ENCODE assay signal across 15 cellular contexts in the genomic region with DNA sequence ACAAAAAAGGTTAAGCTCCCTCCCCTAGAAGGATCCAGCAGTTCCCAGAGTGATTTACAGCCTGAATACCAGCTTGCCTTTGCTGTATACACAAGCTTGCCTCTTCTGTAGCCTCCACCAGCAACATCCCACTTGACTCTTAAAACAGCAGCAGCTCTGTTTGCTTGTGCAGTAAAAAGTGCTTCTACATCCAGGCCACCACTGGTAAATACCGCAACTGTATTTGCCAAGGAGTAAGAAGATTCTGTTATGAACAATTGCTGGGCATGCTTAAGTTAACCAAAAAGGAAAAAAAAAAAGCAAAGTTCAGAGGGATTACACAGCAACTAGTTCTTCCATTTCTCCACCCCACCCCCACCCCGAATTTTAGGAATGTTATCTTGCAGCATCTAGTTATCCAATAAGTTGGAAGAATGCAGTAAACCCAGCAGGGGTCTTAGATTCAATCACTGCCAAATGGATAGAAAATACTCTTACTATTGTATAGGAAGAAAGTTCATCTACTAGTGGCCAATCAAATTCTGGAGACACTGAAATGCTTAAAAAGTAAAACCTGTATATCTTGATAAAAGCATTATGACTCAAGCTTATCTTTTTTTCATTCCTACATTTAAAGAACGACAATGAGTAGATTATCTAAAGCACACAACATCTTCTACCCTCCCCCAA. TPM values are rescaled to one million over a fixed set of nuclear protein-coding genes. Genes with fewer than 3 reads are reported as not detected.
A peak's percentile ranks its signal among the peaks of the same experiment; 100 is the strongest.
DNase-seq lines count a peak whose midpoint lies in the region; ATAC-seq and TF ChIP-seq lines count a peak whose summit lies in the region.
"Had no signal": no experiment of that assay in that cellular context is flagged by ENCODE, and none has a peak within 500 bp of the region (broad histone marks: within the 10 kb centered on the region; RNA-seq: fewer than 3 reads in every experiment).

No MANE protein-coding gene starts in this region.

- H3K79me1 ChIP-seq in IMR-90 (ENCODE audit: low read depth in 1 of 2, low read length in 2 of 2) = no peaks in the 10 kb centered on the region

- no peak overlapping the region for H3K14ac ChIP-seq in IMR-90 (replicated peaks; ENCODE audit: low read depth, low read length)

- H3K36me3 ChIP-seq in IMR-90 (ENCODE audit: control insufficient read depth, insufficient read depth, low read length) (no peaks in the 10 kb centered on the region), brain microvascular endothelial cell (replicated peaks) (no peaks in the 10 kb centered on the region), mesodermal cell (ENCODE audit: control insufficient read depth, insufficient read depth, low read length) (peaks cover 37% of the 10 kb centered on the region), stomach (no peaks in the 10 kb centered on the region)
- H3K36me3 ChIP-seq: adrenal gland had no signal

- TF ChIP-seq EP300 in stomach (IDR thresholded peaks at IDR 0.05) = no peak

- H3K9me1 ChIP-seq in IMR-90 (ENCODE audit: insufficient read depth, low read length) = no peaks in the 10 kb centered on the region

- no TSS peak for BruUV-seq in IMR-90 (replicated peaks; lab: Mats Ljungman, UMichigan)

- peak; percentile 36 for ATAC-seq in IMR-90 (ENCODE audit: low read depth)
- no peak for ATAC-seq in GM19467 (IDR thresholded peaks at IDR 0.05; ENCODE audit: unreplicated experiment)
- no peak for ATAC-seq in GM21381 (IDR thresholded peaks at IDR 0.05; ENCODE audit: unreplicated experiment)
- ATAC-seq: activated T-cell treated with anti-CD3 and anti-CD28 coated beads, Interleukin-2, amount 50 U/mL, for 4 hours; HepG2; naive thymus-derived CD4-positive, alpha-beta T cell; right cardiac atrium had no signal

- no peak overlapping the region for H2BK15ac ChIP-seq in IMR-90 (ENCODE audit: low read depth, low read length)

- no peak overlapping the region for H3K27ac ChIP-seq in IMR-90 (ENCODE audit: insufficient read depth, low read length)
- H3K27ac ChIP-seq in brain microvascular endothelial cell = peak overlapping the region; percentile 30
- H3K27ac ChIP-seq in mesodermal cell (ENCODE audit: low read depth, low read length, severe bottlenecking) = peak overlapping the region; percentile 88
- no peak overlapping the region for H3K27ac ChIP-seq in stomach
- H3K27ac ChIP-seq: adrenal gland had no signal

- POLR2A ChIA-PET in IMR-90 (lab: Charles Lee; ENCODE audit: unreplicated experiment) = interaction anchor here (0.6 kb wide), 1 partner anchor 74 kb away, joined by 3 read pairs; no protein-coding TSS in a partner anchor

- H4K8ac ChIP-seq in IMR-90 (ENCODE audit: low read depth in 2 of 2, low read length in 2 of 2) = no peak overlapping the region

- H3K4me1 ChIP-seq in IMR-90 (ENCODE audit: control insufficient read depth, insufficient read depth, low read length) (peaks cover 5% of the 10 kb centered on the region; the same call in 1 of the 2 replicates), mesodermal cell (ENCODE audit: control insufficient read depth, insufficient read depth, low read length, poor library complexity, severe bottlenecking) (peaks cover 22% of the 10 kb centered on the region), stomach (peaks cover 19 to 31% (median 27%) of the 10 kb centered on the region in 4 donors)

- H4K5ac ChIP-seq in IMR-90 (ENCODE audit: low read depth, low read length) = no peak overlapping the region

- H3K9ac ChIP-seq in IMR-90 (ENCODE audit: low read depth, low read length) = no peak overlapping the region

- intact Hi-C loops in IMR-90 (cut with micrococcal nuclease) = no loop called here
- intact Hi-C loops in stomach (cut with DNase I; ENCODE audit: low total_unique reads) = no loop called here

- CTCF ChIA-PET in IMR-90 (lab: Yijun Ruan, JAX) = interaction anchor here (0.7 kb wide), 2 partner anchors 35 to 188 kb away, joined by 3 to 4 read pairs; no protein-coding TSS in a partner anchor

- H4K91ac ChIP-seq in IMR-90 (ENCODE audit: insufficient read depth, low read depth, low read length) = no peak overlapping the region

- peak; percentile 68 for DNase-seq in ELF-1 (ENCODE audit: low read depth, low spot score)
- DNase-seq in IMR-90 = peak; percentile 15
- DNase-seq in brain microvascular endothelial cell = peak; percentile 12
- no peak for DNase-seq in stomach
- no peak for DNase-seq in activated CD8-positive, alpha-beta memory T cell treated with anti-CD3 and anti-CD28 coated beads, Interleukin-2, amount 50 U/mL, for 48 hours
- DNase-seq: activated CD4-positive, alpha-beta T cell treated with anti-CD3 and anti-CD28 coated beads for 1 hour; activated T-cell treated with anti-CD3 and anti-CD28 coated beads, Interleukin-2, amount 50 U/mL, for 4 hours; adrenal gland; CD4-positive, CD25-positive, alpha-beta regulatory T cell; naive thymus-derived CD4-positive, alpha-beta T cell; right cardiac atrium had no signal

- TF ChIP-seq CTCF in IMR-90 (conservative IDR thresholded peaks at IDR 0.05; ENCODE audit: low read depth, low read length) (no peak), brain microvascular endothelial cell (IDR thresholded peaks at IDR 0.05; ENCODE audit: low read depth, low read length, missing control alignments) (no peak), stomach (IDR thresholded peaks at IDR 0.05) (no peak)

- no peak overlapping the region for H2AFZ ChIP-seq in IMR-90 (replicated peaks; ENCODE audit: low read length, poor library complexity)

- H2BK20ac ChIP-seq in IMR-90 (ENCODE audit: low read depth, low read length) = no peak overlapping the region

- H4K20me1 ChIP-seq in IMR-90 (ENCODE audit: insufficient read depth, low read length) = no peaks in the 10 kb centered on the region

- no peak overlapping the region for H3K18ac ChIP-seq in IMR-90 (ENCODE audit: low read depth, low read length)

- no peak overlapping the region for H2BK5ac ChIP-seq in IMR-90 (ENCODE audit: low read depth, low read length, poor library complexity, severe bottlenecking)

- no peak overlapping the region for H3K4ac ChIP-seq in IMR-90 (ENCODE audit: low read depth, low read length)

- no CpG with 5 or more reads among the region's 3 CpGs for WGBS in IMR-90 (ENCODE audit: extremely low coverage in 2 of 2, insufficient read length in 1 of 2), 2 experiments
- WGBS in mesodermal cell (ENCODE audit: insufficient coverage in 2 of 2), 2 experiments = 0% methylated on average over 1 of the region's 3 CpGs
- 23 to 30% (median 26%) methylated on average over 3 of the region's 3 CpGs for WGBS in stomach, 5 donors

- no peak overlapping the region for H3K56ac ChIP-seq in IMR-90 (ENCODE audit: extremely low read depth, insufficient read depth, low read length)

- TF ChIP-seq POLR2A in IMR-90 (IDR thresholded peaks at IDR 0.05; ENCODE audit: low read depth, low read length) (no peak), stomach (IDR thresholded peaks at IDR 0.05) (no peak)

- H3K27me3 ChIP-seq in IMR-90 (ENCODE audit: control insufficient read depth, insufficient read depth, low read length) = peaks cover 23% of the 10 kb centered on the region
- no peaks in the 10 kb centered on the region for H3K27me3 ChIP-seq in brain microvascular endothelial cell (replicated peaks)
- H3K27me3 ChIP-seq in stomach = peaks cover 15 to 55% (median 30%) of the 10 kb centered on the region in 3 donors

- H2BK120ac ChIP-seq in IMR-90 (ENCODE audit: low read depth, low read length) = no peak overlapping the region

- H3K23ac ChIP-seq in IMR-90 (ENCODE audit: low read depth, low read length) = no peak overlapping the region

- H2AK9ac ChIP-seq in IMR-90 (replicated peaks; ENCODE audit: low read depth, low read length, poor library complexity) = no peak overlapping the region

- dilution Hi-C loops in IMR-90 (cut with HindIII; ENCODE audit: low sequenced_read_pairs, unreplicated experiment) = no loop called here

- H2AK5ac ChIP-seq in IMR-90 (ENCODE audit: low read depth, low read length) = no peak overlapping the region

- in situ Hi-C loops in IMR-90 (cut with MboI; ENCODE audit: low sequenced_read_pairs) = no loop called here
- in situ Hi-C loops in brain microvascular endothelial cell (cut with HindIII; ENCODE audit: low pct_ligation_motif_present, low sequenced_read_pairs) = no loop called here

- H3K9me3 ChIP-seq in IMR-90 (ENCODE audit: control insufficient read depth, insufficient read depth, low read length) (no peaks in the 10 kb centered on the region), mesodermal cell (ENCODE audit: control insufficient read depth, low read length) (no peaks in the 10 kb centered on the region), stomach (no peaks in the 10 kb centered on the region)
- H3K9me3 ChIP-seq: adrenal gland had no signal

- H3K4me2 ChIP-seq in IMR-90 (ENCODE audit: low read depth, low read length) = no peak overlapping the region

- TF ChIP-seq RAD21 in IMR-90 (IDR thresholded peaks at IDR 0.05; ENCODE audit: low read length) = no peak

- H3K4me3 ChIP-seq in IMR-90 (ENCODE audit: insufficient read depth, low read depth, low read length) (no peak overlapping the region), brain microvascular endothelial cell (ENCODE audit: low read depth, low read length) (no peak overlapping the region), mesodermal cell (ENCODE audit: extremely low read depth, insufficient read depth, low read length, poor library complexity, severe bottlenecking) (peak overlapping the region; percentile 99), stomach (no peak overlapping the region)
- H3K4me3 ChIP-seq: adrenal gland had no signal

TF ChIP-seq in IMR-90, 13 proteins besides CTCF, POLR2A, EP300 and RAD21 (continues in another document):
- TF ChIP-seq SMC3 (IDR thresholded peaks at IDR 0.05; ENCODE audit: low read depth, low read length) (no peak), FOS (IDR thresholded peaks at IDR 0.05; ENCODE audit: low read depth, low read length) (no peak)

RNA-seq across cellular contexts. Expression of a gene that starts 4.8 kb away (rescaled TPM):
- total RNA-seq in IMR-90 (2012; rRNA removed) (not detected in 2 replicates), stomach (1 to 10 TPM in 2 of 5 donors, under 1 TPM in 1, not detected in 2; under 0.01 to 2.8 (median 1.2) TPM)
- polyA plus RNA-seq in IMR-90 (2012; rRNA removed) (0.03 TPM in 1 of 2 replicates, not detected in the other), stomach (under 1 TPM in 1 of 3 donors, not detected in 2; 0.23 TPM)
- polyA plus RNA-seq in IMR-90 (2012; cell fraction: cytosol; rRNA removed) = 0.01 and 0.03 TPM in 2 replicates
- polyA plus RNA-seq in IMR-90 (2012; cell fraction: nucleus; rRNA removed; ENCODE audit: low replicate concordance) = 0.26 and 0.38 TPM in 2 replicates
- 44.4 TPM for polyA plus RNA-seq in mesodermal cell (2013, experiment 1 of 2)
- polyA plus RNA-seq in mesodermal cell (2013, experiment 2 of 2) = 39.6 TPM
- total RNA-seq: CD4-positive, CD25-positive, alpha-beta regulatory T cell; right cardiac atrium had no signal
- polyA plus RNA-seq: CD4-positive, CD25-positive, alpha-beta regulatory T cell; naive thymus-derived CD4-positive, alpha-beta T cell had no signal

RNA-seq across cellular contexts. Expression of a gene that starts 29.3 kb away (rescaled TPM):
- 22.4 and 23.3 TPM in 2 replicates for total RNA-seq in IMR-90 (2012; rRNA removed)
- 10.4 and 10.6 TPM in 2 replicates for polyA plus RNA-seq in IMR-90 (2012; rRNA removed)
- 5.8 and 7.8 TPM in 2 replicates for polyA plus RNA-seq in IMR-90 (2012; cell fraction: cytosol; rRNA removed)
- 6.6 and 12.1 TPM in 2 replicates for polyA plus RNA-seq in IMR-90 (2012; cell fraction: nucleus; rRNA removed; ENCODE audit: low replicate concordance)
- polyA plus RNA-seq in mesodermal cell (2013, experiment 1 of 2) = 8.6 TPM
- polyA plus RNA-seq in mesodermal cell (2013, experiment 2 of 2) = 7.2 TPM
- 10 to 100 TPM; 10.7 to 58.9 (median 32.7) TPM for total RNA-seq in stomach
- 1 to 10 TPM; 3.2 to 5.5 (median 5.2) TPM for polyA plus RNA-seq in stomach
- polyA plus RNA-seq: naive thymus-derived CD4-positive, alpha-beta T cell had no signal

Comparison
In these comparisons a context has a peak if more than half of its experiments do, and no peak if none do; other contexts are left out.
1. DNase-seq: peak in ELF-1 (single experiment), IMR-90 (single experiment) and brain microvascular endothelial cell (single experiment); none in stomach (single experiment) and activated CD8-positive, alpha-beta memory T cell treated with anti-CD3 and anti-CD28 coated beads, Interleukin-2, amount 50 U/mL, for 48 hours (single experiment).
2. H3K27ac ChIP-seq: peak in brain microvascular endothelial cell (single experiment) and mesodermal cell (single experiment); none in IMR-90 (single experiment) and stomach (0 of 5).